ENCODE assay signal across 7 cellular contexts in genomic region chr3:177161603-177162002, GRCh38. TPM values are rescaled to one million over a fixed set of nuclear protein-coding genes. Genes with fewer than 3 reads are reported as not detected.
DNase-seq lines count a peak whose midpoint lies in the region; ATAC-seq, FAIRE-seq and TF ChIP-seq lines count a peak whose summit lies in the region.
"Not testable (repeated sequence)": the region's sequence is repeated elsewhere in the genome, so short reads cannot be mapped to it uniquely, and the experiment has no call there.

No MANE protein-coding gene starts in this region.

- not testable (repeated sequence) for H3K4me3 ChIP-seq in HepG2 (replicated peaks in 1 of 3; ENCODE audit: insufficient read depth in 1 of 3, low read depth in 2 of 3, low read length in 3 of 3)

- H3K4me1 Mint-ChIP-seq in CD14-positive monocyte = peaks cover 11% of the 10 kb centered on the region
- peaks cover 59% of the 10 kb centered on the region for H3K4me1 Mint-ChIP-seq in activated CD4-positive, alpha-beta T cell treated with anti-CD3 and anti-CD28 coated beads for 36 hours
- H3K4me1 Mint-ChIP-seq in activated T-helper 1 cell treated with anti-CD3 and anti-CD28 coated beads, Interleukin-12 subunit alpha, Interleukin-12 subunit beta, Interleukin-2, Interleukin-4 antibody, amounts not matched to agents 30 ng/mL and 10 ng/mL and 1 ng/mL, durations not matched to agents 14 hours and 24 hours and 36 hours (ENCODE audit: low read depth) = peaks cover 46% of the 10 kb centered on the region
- H3K4me1 Mint-ChIP-seq in activated naive CD8-positive, alpha-beta T cell treated with anti-CD3 and anti-CD28 coated beads for 36 hours = peaks cover 50% of the 10 kb centered on the region
- H3K4me1 Mint-ChIP-seq in stimulated activated naive B cell treated with anti-CD40 and anti-IgM and Interleukin-4, amounts not matched to agents 10 μg/mL and 1 μg/mL and 100 μg/mL, for 72 hours = peaks cover 19 to 54% of the 10 kb centered on the region in 2 donors

- H3K27me3 Mint-ChIP-seq in CD14-positive monocyte (ENCODE audit: low read depth in 3 of 3); activated CD4-positive, alpha-beta T cell treated with anti-CD3 and anti-CD28 coated beads for 36 hours; activated T-helper 1 cell treated with anti-CD3 and anti-CD28 coated beads, Interleukin-12 subunit alpha, Interleukin-12 subunit beta, Interleukin-2, Interleukin-4 antibody, amounts not matched to agents 30 ng/mL and 10 ng/mL and 1 ng/mL, durations not matched to agents 14 hours and 24 hours and 36 hours (ENCODE audit: insufficient read depth); activated naive CD8-positive, alpha-beta T cell treated with anti-CD3 and anti-CD28 coated beads for 36 hours; stimulated activated naive B cell treated with anti-CD40 and anti-IgM and Interleukin-4, amounts not matched to agents 10 μg/mL and 1 μg/mL and 100 μg/mL, for 72 hours: not testable (repeated sequence)

- H3K36me3 ChIP-seq in HepG2 (replicated peaks in 1 of 2; ENCODE audit: control insufficient read depth in 1 of 2, insufficient read depth in 2 of 2, low read length in 2 of 2) = not testable (repeated sequence)

- H3K4me2 ChIP-seq in HepG2 (ENCODE audit: low read depth, low read length) = not testable (repeated sequence)

- H4K20me1 ChIP-seq in HepG2 (ENCODE audit: insufficient read depth, low read length) = peaks cover 43% of the 10 kb centered on the region

- TF ChIP-seq RAD21 in HepG2 (CRISPR knock-in tag; IDR thresholded peaks at IDR 0.05) = not testable (repeated sequence)

- peak overlapping the region in 4 of 7 donors; percentile 24 to 74 (median 47) for H3K27ac Mint-ChIP-seq in CD14-positive monocyte
- H3K27ac Mint-ChIP-seq in activated CD4-positive, alpha-beta T cell treated with anti-CD3 and anti-CD28 coated beads for 36 hours = not testable (repeated sequence)
- H3K27ac Mint-ChIP-seq in activated T-helper 1 cell treated with anti-CD3 and anti-CD28 coated beads, Interleukin-12 subunit alpha, Interleukin-12 subunit beta, Interleukin-2, Interleukin-4 antibody, amounts not matched to agents 30 ng/mL and 10 ng/mL and 1 ng/mL, durations not matched to agents 14 hours and 24 hours and 36 hours = peak overlapping the region; percentile 35
- peak overlapping the region; percentile 60 for H3K27ac Mint-ChIP-seq in activated naive CD8-positive, alpha-beta T cell treated with anti-CD3 and anti-CD28 coated beads for 36 hours
- peak overlapping the region; percentile 47 for H3K27ac Mint-ChIP-seq in stimulated activated naive B cell treated with anti-CD40 and anti-IgM and Interleukin-4, amounts not matched to agents 10 μg/mL and 1 μg/mL and 100 μg/mL, for 72 hours

- POLR2A ChIA-PET in activated CD4-positive, alpha-beta T cell treated with anti-CD3 and anti-CD28 coated beads for 36 hours (lab: Charles Lee) = interaction anchor here (0.7 kb wide), 1 partner anchor 35 kb away, joined by 3 read pairs; no protein-coding TSS in a partner anchor
- POLR2A ChIA-PET in HepG2 (lab: Yijun Ruan, JAX) = not testable (repeated sequence)

- not testable (repeated sequence) for H3K4me1 ChIP-seq in HepG2 (ENCODE audit: insufficient read depth, low read length)

- TF ChIP-seq POLR2A in HepG2 (IDR thresholded peaks at IDR 0.05; ENCODE audit: insufficient read depth in 1 of 2, low read depth in 2 of 2, low read length in 2 of 2) = not testable (repeated sequence)

- not testable (repeated sequence) for BruUV-seq in HepG2 (replicated peaks; lab: Mats Ljungman, UMichigan)

- H2AFZ ChIP-seq in HepG2 (ENCODE audit: low read length) = not testable (repeated sequence)

- WGBS in HepG2 (ENCODE audit: low lambda C conversion rate) = 96% methylated on average over 2 of the region's 2 CpGs

- not testable (repeated sequence) for H3K9me3 Mint-ChIP-seq in CD14-positive monocyte; activated T-helper 1 cell treated with anti-CD3 and anti-CD28 coated beads, Interleukin-12 subunit alpha, Interleukin-12 subunit beta, Interleukin-2, Interleukin-4 antibody, amounts not matched to agents 30 ng/mL and 10 ng/mL and 1 ng/mL, durations not matched to agents 14 hours and 24 hours and 36 hours
- H3K9me3 Mint-ChIP-seq in activated CD4-positive, alpha-beta T cell treated with anti-CD3 and anti-CD28 coated beads for 36 hours (ENCODE audit: low read depth) = peaks cover 12% of the 10 kb centered on the region
- peaks cover 31% of the 10 kb centered on the region for H3K9me3 Mint-ChIP-seq in activated naive CD8-positive, alpha-beta T cell treated with anti-CD3 and anti-CD28 coated beads for 36 hours
- peaks cover 10 to 16% of the 10 kb centered on the region in 2 donors for H3K9me3 Mint-ChIP-seq in stimulated activated naive B cell treated with anti-CD40 and anti-IgM and Interleukin-4, amounts not matched to agents 10 μg/mL and 1 μg/mL and 100 μg/mL, for 72 hours

- H3K4me3 Mint-ChIP-seq in CD14-positive monocyte; activated CD4-positive, alpha-beta T cell treated with anti-CD3 and anti-CD28 coated beads for 36 hours; activated T-helper 1 cell treated with anti-CD3 and anti-CD28 coated beads, Interleukin-12 subunit alpha, Interleukin-12 subunit beta, Interleukin-2, Interleukin-4 antibody, amounts not matched to agents 30 ng/mL and 10 ng/mL and 1 ng/mL, durations not matched to agents 14 hours and 24 hours and 36 hours; activated naive CD8-positive, alpha-beta T cell treated with anti-CD3 and anti-CD28 coated beads for 36 hours: not testable (repeated sequence)
- H3K4me3 Mint-ChIP-seq in stimulated activated naive B cell treated with anti-CD40 and anti-IgM and Interleukin-4, amounts not matched to agents 10 μg/mL and 1 μg/mL and 100 μg/mL, for 72 hours = peak overlapping the region in 1 of 2 donors; percentile 25

- not testable (repeated sequence) for H3K9me3 ChIP-seq in HepG2 (ENCODE audit: low read length)

- TF ChIP-seq CTCF in CD14-positive monocyte (IDR thresholded peaks at IDR 0.05); HepG2 (CRISPR knock-in tag; IDR thresholded peaks at IDR 0.05): not testable (repeated sequence)

- intact Hi-C loops in CD14-positive monocyte (cut with micrococcal nuclease); activated CD4-positive, alpha-beta T cell treated with anti-CD3 and anti-CD28 coated beads for 36 hours (cut with DNase I, micrococcal nuclease); HepG2 (cut with micrococcal nuclease; ENCODE audit: unreplicated experiment): not testable (repeated sequence)
- intact Hi-C loops in activated T-helper 1 cell treated with anti-CD3 and anti-CD28 coated beads, Interleukin-12 subunit alpha, Interleukin-12 subunit beta, Interleukin-2, Interleukin-4 antibody, amounts not matched to agents 30 ng/mL and 10 ng/mL and 1 ng/mL, durations not matched to agents 14 hours and 24 hours and 36 hours (cut with micrococcal nuclease) = loop anchor here (2.0 to 5.0 kb wide), 2 partner anchors 15 to 39 kb away; no protein-coding TSS in a partner anchor

- peaks cover 26 to 42% of the 10 kb centered on the region in 2 donors for H3K36me3 Mint-ChIP-seq in CD14-positive monocyte
- peaks cover 49% of the 10 kb centered on the region for H3K36me3 Mint-ChIP-seq in activated CD4-positive, alpha-beta T cell treated with anti-CD3 and anti-CD28 coated beads for 36 hours (ENCODE audit: low read depth)
- H3K36me3 Mint-ChIP-seq in activated T-helper 1 cell treated with anti-CD3 and anti-CD28 coated beads, Interleukin-12 subunit alpha, Interleukin-12 subunit beta, Interleukin-2, Interleukin-4 antibody, amounts not matched to agents 30 ng/mL and 10 ng/mL and 1 ng/mL, durations not matched to agents 14 hours and 24 hours and 36 hours (ENCODE audit: low read depth) = peaks cover 42% of the 10 kb centered on the region
- peaks cover 66% of the 10 kb centered on the region for H3K36me3 Mint-ChIP-seq in activated naive CD8-positive, alpha-beta T cell treated with anti-CD3 and anti-CD28 coated beads for 36 hours
- peaks cover 43 to 62% of the 10 kb centered on the region in 2 donors for H3K36me3 Mint-ChIP-seq in stimulated activated naive B cell treated with anti-CD40 and anti-IgM and Interleukin-4, amounts not matched to agents 10 μg/mL and 1 μg/mL and 100 μg/mL, for 72 hours

- not testable (repeated sequence) for H3K9ac ChIP-seq in HepG2 (ENCODE audit: insufficient read depth, low read depth, low read length)

- in situ Hi-C loops in HepG2 (cut with HindIII; ENCODE audit: extremely low pct_ligation_motif_present, low pct_unique_long_range_greater_than_20kb) = not testable (repeated sequence)

- peaks cover 96% of the 10 kb centered on the region for H3K79me2 ChIP-seq in HepG2 (ENCODE audit: insufficient read depth, low read length)

- not testable (repeated sequence) for DNase-seq in CD14-positive monocyte (ENCODE audit: low spot score); GM19239 (ENCODE audit: insufficient read length, low spot score); activated CD4-positive, alpha-beta T cell treated with anti-CD3 and anti-CD28 coated beads for 36 hours; activated T-helper 1 cell treated with anti-CD3 and anti-CD28 coated beads, Interleukin-12 subunit alpha, Interleukin-12 subunit beta, Interleukin-2, Interleukin-4 antibody, amounts not matched to agents 30 ng/mL and 10 ng/mL and 1 ng/mL, durations not matched to agents 14 hours and 24 hours and 36 hours (ENCODE audit: low spot score); activated naive CD8-positive, alpha-beta T cell treated with anti-CD3 and anti-CD28 coated beads for 36 hours; HepG2 (ENCODE audit: low spot score); stimulated activated naive B cell treated with anti-CD40 and anti-IgM and Interleukin-4, amounts not matched to agents 10 μg/mL and 1 μg/mL and 100 μg/mL, for 72 hours

- H3K27me3 ChIP-seq in HepG2 (ENCODE audit: control insufficient read depth in 1 of 2, insufficient read depth in 2 of 2, low read length in 2 of 2) = not testable (repeated sequence)

- peak; percentile 42 for ATAC-seq in activated CD4-positive, alpha-beta T cell treated with anti-CD3 and anti-CD28 coated beads for 36 hours
- ATAC-seq in HepG2; stimulated activated naive B cell treated with anti-CD40 and anti-IgM and Interleukin-4, amounts not matched to agents 10 μg/mL and 1 μg/mL and 100 μg/mL, for 72 hours (replicated peaks): not testable (repeated sequence)

- H3K27ac ChIP-seq in HepG2 (ENCODE audit: extremely low read length, insufficient read depth, low read length) = not testable (repeated sequence)

- CTCF ChIA-PET in activated CD4-positive, alpha-beta T cell treated with anti-CD3 and anti-CD28 coated beads for 36 hours (lab: Charles Lee); HepG2 (lab: Yijun Ruan, JAX; ENCODE audit: low intra/inter-chr PET ratio, low total read pairs): not testable (repeated sequence)

- FAIRE-seq in GM19239 (lab: Jason Lieb, UNC) = peak; percentile 4
- not testable (repeated sequence) for FAIRE-seq in HepG2 (lab: Jason Lieb, UNC)

- TF ChIP-seq EP300 in HepG2 (IDR thresholded peaks at IDR 0.05; ENCODE audit: low read depth in 2 of 2, low read length in 2 of 2); HepG2 (CRISPR knock-in tag; IDR thresholded peaks at IDR 0.05; ENCODE audit: borderline replicate concordance): not testable (repeated sequence)

RNA-seq across cellular contexts. Expression of gene TBL1XR1, which starts 35.7 kb away (rescaled TPM):
- 10 to 100 TPM; 10.2 to 20.4 TPM for polyA plus RNA-seq in CD14-positive monocyte
- 100 to 1,000 TPM; 164 to 226 TPM for total RNA-seq in activated CD4-positive, alpha-beta T cell treated with anti-CD3 and anti-CD28 coated beads for 36 hours
- total RNA-seq in activated T-helper 1 cell treated with anti-CD3 and anti-CD28 coated beads, Interleukin-12 subunit alpha, Interleukin-12 subunit beta, Interleukin-2, Interleukin-4 antibody, amounts not matched to agents 30 ng/mL and 10 ng/mL and 1 ng/mL, durations not matched to agents 14 hours and 24 hours and 36 hours = 184 and 190 TPM in 2 replicates
- total RNA-seq in activated naive CD8-positive, alpha-beta T cell treated with anti-CD3 and anti-CD28 coated beads for 36 hours = 100 to 1,000 TPM; 204 to 227 TPM
- 62.5 and 108 TPM in 2 replicates for total RNA-seq in HepG2 (2016; rRNA removed; fragmentation: Illumina TruSeq; extraction: Trizol)
- 10.8 TPM in 2 replicates for total RNA-seq in HepG2 (2016; cell fraction: cytosol; rRNA removed; fragmentation: Illumina TruSeq; extraction: Trizol; ENCODE audit: low read depth)
- total RNA-seq in HepG2 (2016; cell fraction: insoluble cytoplasmic fraction; rRNA removed; fragmentation: Illumina TruSeq; extraction: Trizol) = 67.0 and 111 TPM in 2 replicates
- 31.7 and 36.1 TPM in 2 replicates for total RNA-seq in HepG2 (2016; cell fraction: membrane; rRNA removed; fragmentation: Illumina TruSeq; extraction: Trizol)
- 58.6 and 64.8 TPM in 2 replicates for total RNA-seq in HepG2 (2016; cell fraction: nucleus; rRNA removed; fragmentation: Illumina TruSeq; extraction: Trizol)
- 49.2 and 57.7 TPM in 2 replicates for polyA plus RNA-seq in HepG2 (2011; rRNA removed)
- 12.2 and 20.2 TPM in 2 replicates for polyA plus RNA-seq in HepG2 (2011; cell fraction: cytosol; rRNA removed)
- polyA plus RNA-seq in HepG2 (2011; cell fraction: nucleus; rRNA removed) = 20.1 and 30.6 TPM in 2 replicates
- polyA plus RNA-seq in HepG2 (2012) = 21.8 and 27.0 TPM in 2 replicates
- polyA plus RNA-seq in HepG2 (2016; cell fraction: cytosol; fragmentation: Illumina TruSeq; extraction: Trizol; ENCODE audit: low read depth) = 1.9 and 2.1 TPM in 2 replicates
- polyA plus RNA-seq in HepG2 (2016; cell fraction: insoluble cytoplasmic fraction; fragmentation: Illumina TruSeq; extraction: Trizol; ENCODE audit: low read depth) = 38.3 and 42.9 TPM in 2 replicates
- polyA plus RNA-seq in HepG2 (2016; cell fraction: membrane; fragmentation: Illumina TruSeq; extraction: Trizol; ENCODE audit: low read depth) = 6.4 and 9.9 TPM in 2 replicates
- polyA plus RNA-seq in HepG2 (2016; cell fraction: nucleus; fragmentation: Illumina TruSeq; extraction: Trizol; ENCODE audit: insufficient read depth, low read depth) = 53.4 and 55.7 TPM in 2 replicates
- polyA minus RNA-seq in HepG2 (2011; rRNA and poly(A)+ RNA removed; ENCODE audit: low replicate concordance) = 126 and 330 TPM in 2 replicates
- polyA minus RNA-seq in HepG2 (2011; cell fraction: cytosol; rRNA and poly(A)+ RNA removed) = 128 and 166 TPM in 2 replicates
- 187 and 199 TPM in 2 replicates for polyA minus RNA-seq in HepG2 (2011; cell fraction: nucleus; rRNA and poly(A)+ RNA removed)
